In the genomic region with DNA sequence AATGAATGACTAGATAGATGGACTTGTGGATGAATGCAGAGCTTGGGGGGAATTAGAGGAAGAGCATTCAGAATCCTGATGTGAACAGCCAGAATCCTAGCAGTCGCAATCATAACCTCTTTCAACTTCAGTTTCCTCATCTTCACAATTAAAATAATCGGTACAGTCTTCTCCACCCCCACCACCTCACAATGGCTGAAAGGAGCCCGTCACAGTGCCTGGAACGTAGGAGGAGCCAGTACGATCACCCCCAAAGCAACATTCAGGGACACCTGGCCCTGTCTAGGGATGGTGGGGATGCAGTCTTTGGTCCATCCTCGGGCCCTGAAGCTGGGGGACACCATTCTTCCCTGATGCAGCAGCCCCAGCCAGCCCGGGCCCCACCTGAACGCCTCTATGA, we compare ENCODE assay signal across 16 cellular contexts.
A peak's percentile ranks its signal among the peaks of the same experiment; 100 is the strongest.
DNase-seq lines count a peak whose midpoint lies in the region; ATAC-seq, FAIRE-seq and TF ChIP-seq lines count a peak whose summit lies in the region.
"Had no signal": no experiment of that assay in that cellular context is flagged by ENCODE, and none has a peak within 500 bp of the region (broad histone marks: within the 10 kb centered on the region; RNA-seq: fewer than 3 reads in every experiment).

No MANE protein-coding gene starts in this region.

- peak overlapping the region in 3 of 5 experiments; percentile 87 to 96 (median 88) for H3K27ac Mint-ChIP-seq in brain
- H3K27ac Mint-ChIP-seq in stimulated activated memory B cell treated with anti-CD40 and anti-IgM and Interleukin-4, amounts not matched to agents 10 μg/mL and 1 μg/mL and 100 μg/mL, for 72 hours = peak overlapping the region; percentile 42
- H3K27ac Mint-ChIP-seq: HFFc6 had no signal

- DNase-seq in left ventricle myocardium inferior (no peak), Right ventricle myocardium superior (no peak), H54 (ENCODE audit: insufficient read length, low spot score) (peak; percentile 31), DMS79 treated with DMSO at 0.1 percent for 48 hours (lab: John Stamatoyannopoulos, UW) (no peak), islet precursor cell (no peak)
- DNase-seq in activated T-cell treated with anti-CD3 and anti-CD28 coated beads, Interleukin-2, amount 50 U/mL, for 4 hours = no peak
- DNase-seq: ACHN; CD8-positive, alpha-beta memory T cell; DMS53; HCEC 1CT; HFFc6 had no signal

- no peak overlapping the region for H3K4me3 Mint-ChIP-seq in brain
- H3K4me3 Mint-ChIP-seq in stimulated activated memory B cell treated with anti-CD40 and anti-IgM and Interleukin-4, amounts not matched to agents 10 μg/mL and 1 μg/mL and 100 μg/mL, for 72 hours = no peak overlapping the region
- H3K4me3 Mint-ChIP-seq in activated T-cell treated with anti-CD3 and anti-CD28 coated beads, Interleukin-2, amount 50 U/mL, for 4 hours = no peak overlapping the region
- H3K4me3 Mint-ChIP-seq: CD14-positive monocyte; CD8-positive, alpha-beta memory T cell; HFFc6 had no signal

- peaks cover 14% of the 10 kb centered on the region for H3K36me3 Mint-ChIP-seq in brain
- H3K36me3 Mint-ChIP-seq in stimulated activated memory B cell treated with anti-CD40 and anti-IgM and Interleukin-4, amounts not matched to agents 10 μg/mL and 1 μg/mL and 100 μg/mL, for 72 hours = peaks cover 24% of the 10 kb centered on the region
- H3K36me3 Mint-ChIP-seq in activated T-cell treated with anti-CD3 and anti-CD28 coated beads, Interleukin-2, amount 50 U/mL, for 4 hours (ENCODE audit: insufficient read depth) = peaks cover 10% of the 10 kb centered on the region

- no peak overlapping the region for H3K4me3 ChIP-seq in left ventricle myocardium inferior

- peaks cover 74% of the 10 kb centered on the region for H3K4me1 ChIP-seq in left ventricle myocardium inferior

- peaks cover 84% of the 10 kb centered on the region for H3K36me3 ChIP-seq in left ventricle myocardium inferior

- H3K9me3 Mint-ChIP-seq in brain = no peaks in the 10 kb centered on the region
- no peaks in the 10 kb centered on the region for H3K9me3 Mint-ChIP-seq in stimulated activated memory B cell treated with anti-CD40 and anti-IgM and Interleukin-4, amounts not matched to agents 10 μg/mL and 1 μg/mL and 100 μg/mL, for 72 hours
- no peaks in the 10 kb centered on the region for H3K9me3 Mint-ChIP-seq in activated T-cell treated with anti-CD3 and anti-CD28 coated beads, Interleukin-2, amount 50 U/mL, for 4 hours
- H3K9me3 Mint-ChIP-seq: CD8-positive, alpha-beta memory T cell; HFFc6 had no signal

- peaks cover 10% of the 10 kb centered on the region for H3K4me1 Mint-ChIP-seq in brain
- peaks cover 34% of the 10 kb centered on the region for H3K4me1 Mint-ChIP-seq in stimulated activated memory B cell treated with anti-CD40 and anti-IgM and Interleukin-4, amounts not matched to agents 10 μg/mL and 1 μg/mL and 100 μg/mL, for 72 hours
- peaks cover 14% of the 10 kb centered on the region for H3K4me1 Mint-ChIP-seq in activated T-cell treated with anti-CD3 and anti-CD28 coated beads, Interleukin-2, amount 50 U/mL, for 4 hours (ENCODE audit: low read depth)

- no peaks in the 10 kb centered on the region for H3K27me3 Mint-ChIP-seq in brain
- no peaks in the 10 kb centered on the region for H3K27me3 Mint-ChIP-seq in stimulated activated memory B cell treated with anti-CD40 and anti-IgM and Interleukin-4, amounts not matched to agents 10 μg/mL and 1 μg/mL and 100 μg/mL, for 72 hours
- no peaks in the 10 kb centered on the region for H3K27me3 Mint-ChIP-seq in activated T-cell treated with anti-CD3 and anti-CD28 coated beads, Interleukin-2, amount 50 U/mL, for 4 hours (ENCODE audit: low read depth)
- H3K27me3 Mint-ChIP-seq: CD8-positive, alpha-beta memory T cell had no signal

- intact Hi-C loops in left ventricle myocardium inferior (cut with micrococcal nuclease) = no loop called here
- intact Hi-C loops in Right ventricle myocardium superior (cut with DNase I) = no loop called here

- no peak for TF ChIP-seq CTCF in left ventricle myocardium inferior (IDR thresholded peaks at IDR 0.05; ENCODE audit: borderline replicate concordance)
- no peak for TF ChIP-seq CTCF in brain (conservative IDR thresholded peaks at IDR 0.05)

- H3K27me3 ChIP-seq in left ventricle myocardium inferior (ENCODE audit: low read depth) = no peaks in the 10 kb centered on the region

- H3K27ac ChIP-seq in left ventricle myocardium inferior (replicated peaks) = peak overlapping the region; percentile 76

- no peaks in the 10 kb centered on the region for H3K9me3 ChIP-seq in left ventricle myocardium inferior (replicated peaks)

- FAIRE-seq in H54 (lab: Jason Lieb, UNC) = no peak
- FAIRE-seq: H1, HepG2 had no signal

- TF ChIP-seq POLR2A in H54 (IDR thresholded peaks at IDR 0.05; ENCODE audit: low read depth, low read length) = no peak

- ATAC-seq in Right ventricle myocardium superior (ENCODE audit: poor library complexity) = no peak
- ATAC-seq in stimulated activated memory B cell treated with anti-CD40 and anti-IgM and Interleukin-4, amounts not matched to agents 10 μg/mL and 1 μg/mL and 100 μg/mL, for 72 hours = no peak
- ATAC-seq in activated T-cell treated with anti-CD3 and anti-CD28 coated beads, Interleukin-2, amount 50 U/mL, for 4 hours = no peak
- ATAC-seq: HepG2 had no signal
